1 cellular context compared by ENCODE assay signal in genomic region chr15:56040081-56041035, GRCh38.
TF ChIP-seq lines count a peak whose summit lies in the region.

No MANE protein-coding gene starts in this region.

TF ChIP-seq in HepG2, 621 proteins besides CTCF, POLR2A, EP300 and RAD21 (continued from another document and continues in another):
- TF ChIP-seq HOMEZ (CRISPR knock-in tag; IDR thresholded peaks at IDR 0.05; ENCODE audit: low read depth) (peak; percentile 76; the same call in 1 of the 2 replicates), ZNF343 (CRISPR knock-in tag; IDR thresholded peaks at IDR 0.05) (0 out of 2 replicates have a peak, but pooled peaks have one; percentile 48), ZNF703 (CRISPR knock-in tag; IDR thresholded peaks at IDR 0.05; ENCODE audit: borderline replicate concordance) (no peak), PBX2 (CRISPR knock-in tag; IDR thresholded peaks at IDR 0.05) (no peak), ZNF574 (CRISPR knock-in tag; IDR thresholded peaks at IDR 0.05) (peak; percentile 55; the same call in 1 of the 2 replicates), FOSL1 (CRISPR knock-in tag; IDR thresholded peaks at IDR 0.05; ENCODE audit: borderline replicate concordance) (peak; percentile 74), SNRNP70 (IDR thresholded peaks at IDR 0.05; ENCODE audit: low read depth, low read length) (no peak), IRF2 (CRISPR knock-in tag; IDR thresholded peaks at IDR 0.05) (peak; percentile 54; the same call in 1 of the 2 replicates), KMT2B (CRISPR knock-in tag; IDR thresholded peaks at IDR 0.05) (peak; percentile 41; the same call in 1 of the 2 replicates), CBX5 (CRISPR knock-in tag; IDR thresholded peaks at IDR 0.05; ENCODE audit: borderline replicate concordance) (peak; percentile 88; the same call in 1 of the 2 replicates), HOXA7 (CRISPR knock-in tag; IDR thresholded peaks at IDR 0.05) (no peak), ZMYM4 (CRISPR knock-in tag; IDR thresholded peaks at IDR 0.05) (peak; percentile 88), ATF3 (CRISPR knock-in tag; IDR thresholded peaks at IDR 0.05) (peak; percentile 98), RXRB (CRISPR knock-in tag; IDR thresholded peaks at IDR 0.05; ENCODE audit: borderline replicate concordance) (peak; percentile 83), BORCS8-MEF2B (CRISPR knock-in tag; IDR thresholded peaks at IDR 0.05) (0 out of 2 replicates have a peak, but pooled peaks have one; percentile 38), MED1 (CRISPR knock-in tag; IDR thresholded peaks at IDR 0.05) (peak; percentile 90), ZBTB7A (CRISPR knock-in tag; IDR thresholded peaks at IDR 0.05) (peak; percentile 58; the same call in 1 of the 2 replicates), HMG20A (CRISPR knock-in tag; IDR thresholded peaks at IDR 0.05; ENCODE audit: borderline replicate concordance) (peak; percentile 90), ZNF350 (CRISPR knock-in tag; IDR thresholded peaks at IDR 0.05; ENCODE audit: borderline replicate concordance, low read depth) (peak; percentile 68; the same call in 1 of the 2 replicates), RBFOX2 (IDR thresholded peaks at IDR 0.05; ENCODE audit: low read depth, low read length) (no peak), MYC (CRISPR knock-in tag; IDR thresholded peaks at IDR 0.05; ENCODE audit: borderline replicate concordance) (no peak), SMAD3 (CRISPR knock-in tag; IDR thresholded peaks at IDR 0.05) (peak; percentile 97), GATAD1 (CRISPR knock-in tag; IDR thresholded peaks at IDR 0.05) (peak; percentile 47; the same call in 1 of the 2 replicates), MYPOP (CRISPR knock-in tag; IDR thresholded peaks at IDR 0.05) (peak; percentile 78; the same call in 1 of the 2 replicates), TFDP1 (CRISPR knock-in tag; IDR thresholded peaks at IDR 0.05; ENCODE audit: borderline replicate concordance) (peak; percentile 68; the same call in 1 of the 2 replicates), RCOR2 (CRISPR knock-in tag; IDR thresholded peaks at IDR 0.05) (peak; percentile 42; the same call in 1 of the 2 replicates), PATZ1 (CRISPR knock-in tag; IDR thresholded peaks at IDR 0.05) (peak; percentile 31; the same call in 1 of the 2 replicates), ZNF800 (CRISPR knock-in tag; IDR thresholded peaks at IDR 0.05) (peak; percentile 63; the same call in 1 of the 2 replicates), REPIN1 (CRISPR knock-in tag; IDR thresholded peaks at IDR 0.05; ENCODE audit: borderline replicate concordance, low read depth) (peak; percentile 87), EEA1 (CRISPR knock-in tag; IDR thresholded peaks at IDR 0.05; ENCODE audit: borderline replicate concordance) (no peak), ATF7-NPFF (CRISPR knock-in tag; IDR thresholded peaks at IDR 0.05; ENCODE audit: low read depth) (no peak), ZSCAN25 (CRISPR knock-in tag; IDR thresholded peaks at IDR 0.05) (peak; percentile 32; the same call in 1 of the 2 replicates), KDM2A (CRISPR knock-in tag; IDR thresholded peaks at IDR 0.05; ENCODE audit: borderline replicate concordance, low read depth) (peak; percentile 48; the same call in 1 of the 2 replicates), HNF1B (CRISPR knock-in tag; IDR thresholded peaks at IDR 0.05) (0 out of 2 replicates have a peak, but pooled peaks have one; percentile 35), ZNF644 (CRISPR knock-in tag; IDR thresholded peaks at IDR 0.05; ENCODE audit: low read depth) (peak; percentile 71; the same call in 1 of the 2 replicates), DMAP1 (CRISPR knock-in tag; IDR thresholded peaks at IDR 0.05) (peak; percentile 60), NFKBIZ (CRISPR knock-in tag; IDR thresholded peaks at IDR 0.05) (peak; percentile 75; the same call in 1 of the 2 replicates), HDAC2 (CRISPR knock-in tag; IDR thresholded peaks at IDR 0.05) (peak; percentile 60), CEBPB (IDR thresholded peaks at IDR 0.05; ENCODE audit: borderline replicate concordance, low read depth, low read length) (peak; percentile 94), NRL (CRISPR knock-in tag; IDR thresholded peaks at IDR 0.05; ENCODE audit: borderline replicate concordance) (no peak), ELF3 (CRISPR knock-in tag; IDR thresholded peaks at IDR 0.05) (peak; percentile 68; the same call in 1 of the 2 replicates), PAXIP1 (CRISPR knock-in tag; conservative IDR thresholded peaks at IDR 0.05) (0 out of 2 replicates have a peak, but pooled peaks have one; percentile 41), HIVEP1 (CRISPR knock-in tag; IDR thresholded peaks at IDR 0.05) (peak; percentile 30; the same call in 1 of the 2 replicates), ZNF619 (CRISPR knock-in tag; IDR thresholded peaks at IDR 0.05) (no peak), HHEX (CRISPR knock-in tag; IDR thresholded peaks at IDR 0.05) (0 out of 2 replicates have a peak, but pooled peaks have one; percentile 34)
